Comparison of ENCODE assay signal across 31 cellular contexts in genomic region chr22:30813936-30814335, GRCh38.
"Had no signal": no experiment of that assay in that cellular context is flagged by ENCODE, and none has a peak within 500 bp of the region (broad histone marks: within the 10 kb centered on the region; RNA-seq: fewer than 3 reads in every experiment).

No MANE protein-coding gene starts in this region.

- H3K4me1 Mint-ChIP-seq: activated naive CD4-positive, alpha-beta T cell treated with anti-CD3 and anti-CD28 coated beads, Interleukin-2, amount 50 U/mL, for 24 hours had no signal

- ATAC-seq: body of pancreas, Right ventricle myocardium inferior had no signal

- H3K4me3 Mint-ChIP-seq: activated CD4-positive, alpha-beta memory T cell treated with anti-CD3 and anti-CD28 coated beads, Interleukin-2, amount 10 ng/mL, durations not matched to agents 7 days and 5 days; activated naive CD4-positive, alpha-beta T cell treated with anti-CD3 and anti-CD28 coated beads, Interleukin-2, amount 50 U/mL, for 24 hours; activated T-cell treated with anti-CD3 and anti-CD28 coated beads, Interleukin-2, amount 50 U/mL, for 24 hours had no signal

- H3K9me3 ChIP-seq: adrenal gland, body of pancreas, breast epithelium, MG63 had no signal

- H3K4me3 ChIP-seq: adrenal gland, body of pancreas, breast epithelium, MG63, PC-9 had no signal

- H3K27ac Mint-ChIP-seq: activated CD4-positive, alpha-beta memory T cell treated with anti-CD3 and anti-CD28 coated beads, Interleukin-2, amount 10 ng/mL, durations not matched to agents 7 days and 5 days; activated naive CD4-positive, alpha-beta T cell treated with anti-CD3 and anti-CD28 coated beads, Interleukin-2, amount 50 U/mL, for 24 hours; activated T-cell treated with anti-CD3 and anti-CD28 coated beads, Interleukin-2, amount 50 U/mL, for 24 hours; activated T-helper 2 cell treated with anti-CD3 and anti-CD28 coated beads, Interferon-gamma antibody, Interleukin-2, Interleukin-4, amounts not matched to agents 10 μg/mL and 5 μg/mL and 100 μg/mL, durations not matched to agents 14 hours and 24 hours and 36 hours had no signal

- H3K9me3 Mint-ChIP-seq: activated CD4-positive, alpha-beta memory T cell treated with anti-CD3 and anti-CD28 coated beads, Interleukin-2, amount 10 ng/mL, durations not matched to agents 7 days and 5 days; activated naive CD4-positive, alpha-beta T cell treated with anti-CD3 and anti-CD28 coated beads, Interleukin-2, amount 50 U/mL, for 24 hours; activated T-cell treated with anti-CD3 and anti-CD28 coated beads, Interleukin-2, amount 50 U/mL, for 24 hours; activated T-helper 2 cell treated with anti-CD3 and anti-CD28 coated beads, Interferon-gamma antibody, Interleukin-2, Interleukin-4, amounts not matched to agents 10 μg/mL and 5 μg/mL and 100 μg/mL, durations not matched to agents 14 hours and 24 hours and 36 hours had no signal

- H3K4me1 ChIP-seq: adrenal gland, body of pancreas, breast epithelium had no signal

- H3K36me3 ChIP-seq: adrenal gland, breast epithelium, MG63, WERI-Rb-1 had no signal

- DNase-seq: activated CD4-positive, alpha-beta memory T cell treated with anti-CD3 and anti-CD28 coated beads, Interleukin-2, amount 10 ng/mL, durations not matched to agents 7 days and 5 days; activated CD4-positive, alpha-beta T cell treated with anti-CD3 and anti-CD28 coated beads for 1 hour; activated CD4-positive, alpha-beta T cell treated with anti-CD3 and anti-CD28 coated beads for 48 hours; activated CD4-positive, CD25-positive, alpha-beta regulatory T cell; activated gamma-delta T cell; activated naive CD4-positive, alpha-beta T cell treated with Interleukin-2 at 50 U/mL for 16 hours; activated T-cell treated with anti-CD3 and anti-CD28 coated beads, Interleukin-2, amount 50 U/mL, for 24 hours; adrenal gland; body of pancreas; Karpas-422; KBM-7; MG63; NCI-H1105; NCI-H1417 treated with DMSO at 0.1 percent for 48 hours; NCI-H187 treated with DMSO at 0.1 percent for 48 hours; NCI-H2081; NCI-H226; NCI-H446 treated with DMSO at 0.1 percent for 48 hours; NCI-H524; NCI-H69; SW 1271; T-helper 1 cell; T-helper 2 cell; T-helper 9 cell; WERI-Rb-1 had no signal

- H3K27ac ChIP-seq: adrenal gland, body of pancreas, breast epithelium, PC-9, RWPE1, WERI-Rb-1 had no signal

- H3K27me3 ChIP-seq: adrenal gland, body of pancreas, breast epithelium, MG63 had no signal
